Comparison of ENCODE assay signal across 1 cellular context in the genomic region with DNA sequence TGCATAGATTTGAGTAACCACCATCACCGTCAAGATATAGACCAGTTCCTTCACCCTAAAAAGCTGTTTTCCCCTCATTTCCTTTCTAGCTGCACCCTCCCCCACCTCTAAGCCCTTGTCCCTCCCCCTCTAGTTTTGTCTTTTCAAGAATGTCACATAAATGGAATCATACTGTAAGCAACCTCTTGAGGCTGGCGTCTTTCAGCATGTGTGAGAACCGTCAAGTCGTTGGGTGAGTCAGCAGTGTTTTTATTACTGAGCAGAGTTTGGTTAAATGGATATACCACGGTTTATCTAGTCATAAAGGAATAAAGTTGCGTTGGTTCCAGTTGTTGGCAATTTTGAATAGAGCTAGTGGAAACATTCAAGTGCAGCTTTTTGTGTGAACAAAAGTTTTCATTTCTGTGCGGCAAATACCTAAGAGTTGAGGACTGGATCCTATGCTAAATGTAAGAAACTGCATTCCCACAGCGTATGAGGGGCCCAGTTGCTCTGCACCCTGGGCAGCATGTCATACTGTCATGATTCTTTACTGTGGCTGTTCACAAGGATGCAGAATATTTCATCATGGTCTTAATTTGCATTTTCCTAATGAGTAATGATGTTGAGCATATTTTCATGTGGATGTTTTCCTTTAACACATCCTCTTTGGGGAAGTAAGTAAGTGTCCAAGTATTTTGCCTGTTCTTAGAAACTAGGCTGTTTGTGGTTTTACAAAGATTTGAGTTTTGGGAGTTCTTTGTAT.
TF ChIP-seq lines count a peak whose summit lies in the region.

No MANE protein-coding gene starts in this region.

TF ChIP-seq in GM12878, 131 proteins besides CTCF, POLR2A, EP300 and RAD21 (continued from another document and continues in another):
- TF ChIP-seq, protein P1, sequence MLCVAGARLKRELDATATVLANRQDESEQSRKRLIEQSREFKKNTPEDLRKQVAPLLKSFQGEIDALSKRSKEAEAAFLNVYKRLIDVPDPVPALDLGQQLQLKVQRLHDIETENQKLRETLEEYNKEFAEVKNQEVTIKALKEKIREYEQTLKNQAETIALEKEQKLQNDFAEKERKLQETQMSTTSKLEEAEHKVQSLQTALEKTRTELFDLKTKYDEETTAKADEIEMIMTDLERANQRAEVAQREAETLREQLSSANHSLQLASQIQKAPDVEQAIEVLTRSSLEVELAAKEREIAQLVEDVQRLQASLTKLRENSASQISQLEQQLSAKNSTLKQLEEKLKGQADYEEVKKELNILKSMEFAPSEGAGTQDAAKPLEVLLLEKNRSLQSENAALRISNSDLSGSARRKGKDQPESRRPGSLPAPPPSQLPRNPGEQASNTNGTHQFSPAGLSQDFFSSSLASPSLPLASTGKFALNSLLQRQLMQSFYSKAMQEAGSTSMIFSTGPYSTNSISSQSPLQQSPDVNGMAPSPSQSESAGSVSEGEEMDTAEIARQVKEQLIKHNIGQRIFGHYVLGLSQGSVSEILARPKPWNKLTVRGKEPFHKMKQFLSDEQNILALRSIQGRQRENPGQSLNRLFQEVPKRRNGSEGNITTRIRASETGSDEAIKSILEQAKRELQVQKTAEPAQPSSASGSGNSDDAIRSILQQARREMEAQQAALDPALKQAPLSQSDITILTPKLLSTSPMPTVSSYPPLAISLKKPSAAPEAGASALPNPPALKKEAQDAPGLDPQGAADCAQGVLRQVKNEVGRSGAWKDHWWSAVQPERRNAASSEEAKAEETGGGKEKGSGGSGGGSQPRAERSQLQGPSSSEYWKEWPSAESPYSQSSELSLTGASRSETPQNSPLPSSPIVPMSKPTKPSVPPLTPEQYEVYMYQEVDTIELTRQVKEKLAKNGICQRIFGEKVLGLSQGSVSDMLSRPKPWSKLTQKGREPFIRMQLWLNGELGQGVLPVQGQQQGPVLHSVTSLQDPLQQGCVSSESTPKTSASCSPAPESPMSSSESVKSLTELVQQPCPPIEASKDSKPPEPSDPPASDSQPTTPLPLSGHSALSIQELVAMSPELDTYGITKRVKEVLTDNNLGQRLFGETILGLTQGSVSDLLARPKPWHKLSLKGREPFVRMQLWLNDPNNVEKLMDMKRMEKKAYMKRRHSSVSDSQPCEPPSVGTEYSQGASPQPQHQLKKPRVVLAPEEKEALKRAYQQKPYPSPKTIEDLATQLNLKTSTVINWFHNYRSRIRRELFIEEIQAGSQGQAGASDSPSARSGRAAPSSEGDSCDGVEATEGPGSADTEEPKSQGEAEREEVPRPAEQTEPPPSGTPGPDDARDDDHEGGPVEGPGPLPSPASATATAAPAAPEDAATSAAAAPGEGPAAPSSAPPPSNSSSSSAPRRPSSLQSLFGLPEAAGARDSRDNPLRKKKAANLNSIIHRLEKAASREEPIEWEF (IDR thresholded peaks at IDR 0.05; ENCODE audit: insufficient replicate concordance, low read depth, low read length) = peak; percentile 35
- TF ChIP-seq, protein P2, sequence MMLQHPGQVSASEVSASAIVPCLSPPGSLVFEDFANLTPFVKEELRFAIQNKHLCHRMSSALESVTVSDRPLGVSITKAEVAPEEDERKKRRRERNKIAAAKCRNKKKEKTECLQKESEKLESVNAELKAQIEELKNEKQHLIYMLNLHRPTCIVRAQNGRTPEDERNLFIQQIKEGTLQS (IDR thresholded peaks at IDR 0.05; ENCODE audit: borderline replicate concordance, extremely low read depth, low read depth, low read length) = no peak
- TF ChIP-seq SIN3A (IDR thresholded peaks at IDR 0.05; ENCODE audit: low read depth, low read length) (no peak), MTA2 (IDR thresholded peaks at IDR 0.05; ENCODE audit: low read depth) (0 out of 2 replicates have a peak, but pooled peaks have one; percentile 46), ZNF592 (IDR thresholded peaks at IDR 0.05) (no peak), POLR2AphosphoS5 (IDR thresholded peaks at IDR 0.05; ENCODE audit: low read length) (peak; percentile 39; the same call in 1 of the 2 replicates), CEBPB (IDR thresholded peaks at IDR 0.05; ENCODE audit: borderline replicate concordance in 1 of 2, low read depth in 2 of 2, low read length in 2 of 2) (no peak), POU2F2 (IDR thresholded peaks at IDR 0.05; ENCODE audit: borderline replicate concordance, low read depth, low read length) (peak; percentile 15; the same call in 1 of the 3 replicates), ZSCAN29 (IDR thresholded peaks at IDR 0.05) (no peak), STAT1 (conservative IDR thresholded peaks at IDR 0.05) (no peak), HCFC1 (IDR thresholded peaks at IDR 0.05; ENCODE audit: low read length) (no peak), NFYA (IDR thresholded peaks at IDR 0.05; ENCODE audit: borderline replicate concordance, low read depth, low read length) (no peak), STAT3 (IDR thresholded peaks at IDR 0.05; ENCODE audit: low read depth, low read length) (no peak), MAX (IDR thresholded peaks at IDR 0.05; ENCODE audit: low read depth, low read length) (no peak), NFXL1 (IDR thresholded peaks at IDR 0.05; ENCODE audit: borderline replicate concordance) (no peak), BMI1 (IDR thresholded peaks at IDR 0.05; ENCODE audit: borderline replicate concordance) (no peak), SRF (IDR thresholded peaks at IDR 0.05; ENCODE audit: low read depth in 2 of 2, low read length in 2 of 2) (no peak), ESRRA (IDR thresholded peaks at IDR 0.05; ENCODE audit: low read length) (no peak), SUPT20H (IDR thresholded peaks at IDR 0.05; ENCODE audit: borderline replicate concordance, control insufficient read depth, low read depth, low read length) (no peak), TCF3 (IDR thresholded peaks at IDR 0.05; ENCODE audit: borderline replicate concordance, insufficient read depth, low read depth, low read length) (peak; percentile 48; the same call in 1 of the 2 replicates), TAF1 (IDR thresholded peaks at IDR 0.05; ENCODE audit: borderline replicate concordance, low read depth, low read length) (0 out of 2 replicates have a peak, but pooled peaks have one; percentile 9), ZBTB33 (IDR thresholded peaks at IDR 0.05) (no peak), BACH1 (IDR thresholded peaks at IDR 0.05; ENCODE audit: borderline replicate concordance) (peak; percentile 93), BCL11A (IDR thresholded peaks at IDR 0.05; ENCODE audit: low read depth, low read length) (peak; percentile 79), PKNOX1 (IDR thresholded peaks at IDR 0.05) (0 out of 2 replicates have a peak, but pooled peaks have one; percentile 16), CHD4 (IDR thresholded peaks at IDR 0.05) (no peak), IRF3 (IDR thresholded peaks at IDR 0.05) (no peak), E2F8 (IDR thresholded peaks at IDR 0.05; ENCODE audit: low read depth, partially characterized antibody) (no peak), YBX1 (IDR thresholded peaks at IDR 0.05) (no peak), CBX3 (IDR thresholded peaks at IDR 0.05; ENCODE audit: borderline replicate concordance, low read depth) (no peak)
- TF ChIP-seq, protein P3, sequence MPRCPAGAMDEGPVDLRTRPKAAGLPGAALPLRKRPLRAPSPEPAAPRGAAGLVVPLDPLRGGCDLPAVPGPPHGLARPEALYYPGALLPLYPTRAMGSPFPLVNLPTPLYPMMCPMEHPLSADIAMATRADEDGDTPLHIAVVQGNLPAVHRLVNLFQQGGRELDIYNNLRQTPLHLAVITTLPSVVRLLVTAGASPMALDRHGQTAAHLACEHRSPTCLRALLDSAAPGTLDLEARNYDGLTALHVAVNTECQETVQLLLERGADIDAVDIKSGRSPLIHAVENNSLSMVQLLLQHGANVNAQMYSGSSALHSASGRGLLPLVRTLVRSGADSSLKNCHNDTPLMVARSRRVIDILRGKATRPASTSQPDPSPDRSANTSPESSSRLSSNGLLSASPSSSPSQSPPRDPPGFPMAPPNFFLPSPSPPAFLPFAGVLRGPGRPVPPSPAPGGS (IDR thresholded peaks at IDR 0.05; ENCODE audit: borderline replicate concordance, insufficient read depth, low read depth, low read length, poor library complexity, severe bottlenecking) = peak; percentile 94
- TF ChIP-seq, protein P4, sequence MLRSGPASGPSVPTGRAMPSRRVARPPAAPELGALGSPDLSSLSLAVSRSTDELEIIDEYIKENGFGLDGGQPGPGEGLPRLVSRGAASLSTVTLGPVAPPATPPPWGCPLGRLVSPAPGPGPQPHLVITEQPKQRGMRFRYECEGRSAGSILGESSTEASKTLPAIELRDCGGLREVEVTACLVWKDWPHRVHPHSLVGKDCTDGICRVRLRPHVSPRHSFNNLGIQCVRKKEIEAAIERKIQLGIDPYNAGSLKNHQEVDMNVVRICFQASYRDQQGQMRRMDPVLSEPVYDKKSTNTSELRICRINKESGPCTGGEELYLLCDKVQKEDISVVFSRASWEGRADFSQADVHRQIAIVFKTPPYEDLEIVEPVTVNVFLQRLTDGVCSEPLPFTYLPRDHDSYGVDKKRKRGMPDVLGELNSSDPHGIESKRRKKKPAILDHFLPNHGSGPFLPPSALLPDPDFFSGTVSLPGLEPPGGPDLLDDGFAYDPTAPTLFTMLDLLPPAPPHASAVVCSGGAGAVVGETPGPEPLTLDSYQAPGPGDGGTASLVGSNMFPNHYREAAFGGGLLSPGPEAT (IDR thresholded peaks at IDR 0.05; ENCODE audit: low read depth) = no peak; the same call in 1 of the 2 replicates
